In the genomic region with DNA sequence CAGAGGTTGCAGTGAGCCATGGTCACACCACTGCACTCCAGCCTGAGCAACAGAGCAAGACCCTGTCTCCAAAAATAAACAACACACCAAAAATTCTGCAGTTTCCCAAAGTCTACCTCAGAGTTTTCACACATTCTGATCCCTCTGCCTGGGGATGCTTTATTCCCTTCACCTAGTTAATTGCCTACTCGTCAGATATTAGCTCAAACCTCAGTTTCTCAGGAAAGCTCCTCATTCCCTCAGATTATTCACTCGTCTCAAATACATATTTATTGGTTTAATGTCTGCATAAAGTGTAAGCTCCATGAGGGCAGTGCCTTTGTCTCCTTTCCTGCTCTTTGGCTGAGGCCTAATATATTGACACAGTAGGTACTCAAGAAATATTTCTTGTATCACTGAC, we compare ENCODE assay signal across 19 cellular contexts. TPM values are rescaled to one million over a fixed set of nuclear protein-coding genes. Genes with fewer than 3 reads are reported as not detected.
DNase-seq lines count a peak whose midpoint lies in the region; ATAC-seq, FAIRE-seq and TF ChIP-seq lines count a peak whose summit lies in the region.
"Had no signal": no experiment of that assay in that cellular context is flagged by ENCODE, and none has a peak within 500 bp of the region (broad histone marks: within the 10 kb centered on the region; RNA-seq: fewer than 3 reads in every experiment).

No MANE protein-coding gene starts in this region.

- 94% methylated on average over 2 of the region's 2 CpGs for WGBS in K562 (ENCODE audit: insufficient coverage, low coverage, missing lambda C conversion rate)

- no peak for ATAC-seq in activated naive CD8-positive, alpha-beta T cell treated with anti-CD3 and anti-CD28 coated beads, Interleukin-2, amount 50 U/mL, for 24 hours
- ATAC-seq in K562, result no peak
- no peak for ATAC-seq in naive thymus-derived CD8-positive, alpha-beta T cell
- ATAC-seq: GM23338 had no signal

- peaks cover 18% of the 10 kb centered on the region for H4K20me1 ChIP-seq in K562 (replicated peaks; ENCODE audit: control insufficient read depth, insufficient read depth, low read length)
- H4K20me1 ChIP-seq in osteoblast (ENCODE audit: insufficient read depth, low read length), result peaks cover 18% of the 10 kb centered on the region

- intact Hi-C loops in K562 (cut with micrococcal nuclease), result no loop called here

- H3K79me2 ChIP-seq in K562 (ENCODE audit: control insufficient read depth, insufficient read depth, low read length), result peaks cover 29% of the 10 kb centered on the region
- peaks cover 28% of the 10 kb centered on the region for H3K79me2 ChIP-seq in osteoblast (ENCODE audit: insufficient read depth, low read length)

- TF ChIP-seq CTCF in HEK293 (tag by site-specific recombination; IDR thresholded peaks at IDR 0.05) (no peak), K562 (IDR thresholded peaks at IDR 0.05 in 2 of 3, conservative IDR thresholded peaks at IDR 0.05 in 1 of 3; ENCODE audit: insufficient read depth in 2 of 3, low read depth in 1 of 3, low read length in 3 of 3) (no peak), osteoblast (IDR thresholded peaks at IDR 0.05; ENCODE audit: extremely low read depth, low read depth, low read length) (no peak)

- in situ Hi-C loops in K562 (cut with MboI), result no loop called here

- no peaks in the 10 kb centered on the region for H3K9me3 Mint-ChIP-seq in activated naive CD8-positive, alpha-beta T cell (ENCODE audit: low read depth)
- H3K9me3 Mint-ChIP-seq in activated naive CD8-positive, alpha-beta T cell treated with anti-CD3 and anti-CD28 coated beads, Interleukin-2, amount 50 U/mL, for 24 hours, result no peaks in the 10 kb centered on the region
- H3K9me3 Mint-ChIP-seq in naive thymus-derived CD8-positive, alpha-beta T cell, result no peaks in the 10 kb centered on the region
- H3K9me3 Mint-ChIP-seq: CD8-positive, alpha-beta memory T cell had no signal

- POLR2A ChIA-PET in HEK293 (lab: Yijun Ruan, JAX), result interaction anchor here (0.6 kb wide), 2 partner anchors 17 to 113 kb away, joined by 3 read pairs; a partner anchor contains a TSS
- POLR2A ChIA-PET in K562 (lab: Yijun Ruan, JAX), result no interaction called here
- POLR2A ChIA-PET in naive thymus-derived CD8-positive, alpha-beta T cell (lab: Charles Lee), result interaction anchor here (0.5 to 8.6 kb wide), 4 partner anchors 50 to 1358 kb away, joined by 3 to 126 read pairs (median 6); a partner anchor contains a TSS

- H3K4me3 ChIP-seq in HEK293 (ENCODE audit: low read depth, low read length) (no peak overlapping the region), K562 (no peak overlapping the region), osteoblast (ENCODE audit: insufficient read depth, low read length) (no peak overlapping the region)
- H3K4me3 ChIP-seq: GM23338, HAP-1 had no signal

- BruUV-seq in K562 (replicated peaks; lab: Mats Ljungman, UMichigan), result no TSS peak

- H2AFZ ChIP-seq in K562 (ENCODE audit: low read depth, low read length), result no peak overlapping the region
- no peak overlapping the region for H2AFZ ChIP-seq in osteoblast (ENCODE audit: low read length)
- H2AFZ ChIP-seq: GM23338 had no signal

- no peak for TF ChIP-seq RAD21 in K562 (CRISPR knock-in tag; conservative IDR thresholded peaks at IDR 0.05 in 1 of 2, IDR thresholded peaks at IDR 0.05 in 1 of 2)

- CTCF ChIA-PET in HEK293 (lab: Yijun Ruan, JAX), result no interaction called here
- CTCF ChIA-PET in K562 (lab: Yijun Ruan, JAX; ENCODE audit: low intra/inter-chr PET ratio), result no interaction called here

- peaks cover 9 to 12% of the 10 kb centered on the region in 2 experiments; a peak in 2 of 3 replicates for H3K36me3 ChIP-seq in HEK293 (ENCODE audit: control insufficient read depth in 2 of 2, insufficient read depth in 1 of 2, low read length in 2 of 2)
- peaks cover 14% of the 10 kb centered on the region for H3K36me3 ChIP-seq in K562 (ENCODE audit: control insufficient read depth, insufficient read depth, low read length)
- no peaks in the 10 kb centered on the region for H3K36me3 ChIP-seq in osteoblast (ENCODE audit: insufficient read depth, low read length)

- no peak overlapping the region for H3K4me2 ChIP-seq in K562 (ENCODE audit: insufficient read depth, low read length)
- no peak overlapping the region for H3K4me2 ChIP-seq in osteoblast (ENCODE audit: insufficient read depth, low read length)
- H3K4me2 ChIP-seq: GM23338 had no signal

- H3K9me1 ChIP-seq in K562 (ENCODE audit: control insufficient read depth, insufficient read depth, low read length), result no peaks in the 10 kb centered on the region

- TF ChIP-seq EP300 in K562 (IDR thresholded peaks at IDR 0.05; ENCODE audit: low read length), result no peak

- no peaks in the 10 kb centered on the region for H3K27me3 Mint-ChIP-seq in activated naive CD8-positive, alpha-beta T cell
- H3K27me3 Mint-ChIP-seq in activated naive CD8-positive, alpha-beta T cell treated with anti-CD3 and anti-CD28 coated beads, Interleukin-2, amount 50 U/mL, for 24 hours, result no peaks in the 10 kb centered on the region
- H3K27me3 Mint-ChIP-seq in naive thymus-derived CD8-positive, alpha-beta T cell, result no peaks in the 10 kb centered on the region

- H3K4me3 Mint-ChIP-seq in activated naive CD8-positive, alpha-beta T cell, result peak overlapping the region; percentile 10
- H3K4me3 Mint-ChIP-seq in activated naive CD8-positive, alpha-beta T cell treated with anti-CD3 and anti-CD28 coated beads, Interleukin-2, amount 50 U/mL, for 24 hours, result no peak overlapping the region
- H3K4me3 Mint-ChIP-seq in naive thymus-derived CD8-positive, alpha-beta T cell, result no peak overlapping the region
- H3K4me3 Mint-ChIP-seq: GM23338 had no signal

- H3K27ac Mint-ChIP-seq in activated naive CD8-positive, alpha-beta T cell, result no peak overlapping the region
- no peak overlapping the region for H3K27ac Mint-ChIP-seq in activated naive CD8-positive, alpha-beta T cell treated with anti-CD3 and anti-CD28 coated beads, Interleukin-2, amount 50 U/mL, for 24 hours
- no peak overlapping the region for H3K27ac Mint-ChIP-seq in naive thymus-derived CD8-positive, alpha-beta T cell
- H3K27ac Mint-ChIP-seq: GM23338 had no signal

- H3K9ac ChIP-seq in K562 (ENCODE audit: insufficient read depth in 1 of 2, low read depth in 2 of 2, low read length in 2 of 2), result no peak overlapping the region

- H3K27ac ChIP-seq in HEK293 (ENCODE audit: extremely low read depth, low read depth, low read length) (no peak overlapping the region), K562 (ENCODE audit: extremely low read depth, low read depth, low read length) (no peak overlapping the region), osteoblast (ENCODE audit: low read depth, low read length) (no peak overlapping the region)

- peaks cover 6% of the 10 kb centered on the region for H3K36me3 Mint-ChIP-seq in activated naive CD8-positive, alpha-beta T cell
- H3K36me3 Mint-ChIP-seq in activated naive CD8-positive, alpha-beta T cell treated with anti-CD3 and anti-CD28 coated beads, Interleukin-2, amount 50 U/mL, for 24 hours (ENCODE audit: low read depth), result peaks cover 39% of the 10 kb centered on the region
- H3K36me3 Mint-ChIP-seq in naive thymus-derived CD8-positive, alpha-beta T cell, result peaks cover 0 to 12% (median 0%) of the 10 kb centered on the region in 3 donors

- peaks cover 4% of the 10 kb centered on the region; the same call in 1 of the 2 replicates for H3K4me1 ChIP-seq in HEK293 (ENCODE audit: control insufficient read depth, insufficient read depth, low read length)
- peaks cover 3 to 9% of the 10 kb centered on the region in 2 experiments; a peak in 2 of 5 replicates for H3K4me1 ChIP-seq in K562 (replicated peaks in 1 of 2; ENCODE audit: control insufficient read depth in 2 of 2, insufficient read depth in 2 of 2, low read length in 2 of 2)
- H3K4me1 ChIP-seq in osteoblast (ENCODE audit: insufficient read depth, low read length), result peaks cover 10% of the 10 kb centered on the region

- DNase-seq in activated naive CD8-positive, alpha-beta T cell treated with anti-CD3 and anti-CD28 coated beads, Interleukin-2, amount 50 U/mL, for 24 hours, result no peak
- DNase-seq in K562 (ENCODE audit: extremely low read depth in 1 of 4, low spot score in 3 of 4) (no peak), osteoblast (ENCODE audit: insufficient read length, low spot score, missing footprints) (peak; percentile 19), NCI-H1694 treated with DMSO at 0.1 percent for 48 hours (lab: John Stamatoyannopoulos, UW) (no peak), H54 (ENCODE audit: insufficient read length, low spot score) (no peak)
- no peak for DNase-seq in naive thymus-derived CD8-positive, alpha-beta T cell
- DNase-seq: 8988T; C1 segment of cervical spinal cord; CD8-positive, alpha-beta memory T cell; DMS 273 treated with DMSO at 0.1 percent for 48 hours; DMS79 treated with DMSO at 0.1 percent for 48 hours; GF-D8 had no signal

- H3K27me3 ChIP-seq in K562 (ENCODE audit: control insufficient read depth in 2 of 2, insufficient read depth in 2 of 2, low read length in 2 of 2), result no peaks in the 10 kb centered on the region
- H3K27me3 ChIP-seq in osteoblast (ENCODE audit: insufficient read depth, low read length), result no peaks in the 10 kb centered on the region

- TF ChIP-seq POLR2A in K562 (conservative IDR thresholded peaks at IDR 0.05), result no peak
- no peak for TF ChIP-seq POLR2A in H54 (IDR thresholded peaks at IDR 0.05; ENCODE audit: low read depth, low read length)

- FAIRE-seq in K562 (lab: Jason Lieb, UNC) (no peak), H54 (lab: Jason Lieb, UNC) (no peak)
- FAIRE-seq: D721Med, GM12891, GM18507 had no signal

- H3K9me3 ChIP-seq in HEK293 (ENCODE audit: control insufficient read depth, insufficient read depth, low read depth, low read length) (no peaks in the 10 kb centered on the region), K562 (replicated peaks; ENCODE audit: control insufficient read depth, insufficient read depth, low read depth, low read length) (no peaks in the 10 kb centered on the region), osteoblast (ENCODE audit: low read depth, low read length) (no peaks in the 10 kb centered on the region)
- H3K9me3 ChIP-seq: HAP-1 had no signal

- H3K4me1 Mint-ChIP-seq in activated naive CD8-positive, alpha-beta T cell (ENCODE audit: low read depth), result peaks cover 10% of the 10 kb centered on the region
- peaks cover 17% of the 10 kb centered on the region for H3K4me1 Mint-ChIP-seq in activated naive CD8-positive, alpha-beta T cell treated with anti-CD3 and anti-CD28 coated beads, Interleukin-2, amount 50 U/mL, for 24 hours
- peaks cover 8 to 22% (median 13%) of the 10 kb centered on the region in 4 donors for H3K4me1 Mint-ChIP-seq in naive thymus-derived CD8-positive, alpha-beta T cell

RNA-seq across cellular contexts. Expression of a gene that starts 2.5 kb away (rescaled TPM):
- 196 and 552 TPM in 2 replicates for total RNA-seq in K562 (2011; cell fraction: chromatin; rRNA removed; ENCODE audit: low replicate concordance)
- 73.5 and 120 TPM in 2 replicates for total RNA-seq in K562 (2011; cell fraction: nucleolus; rRNA removed)
- 284 and 429 TPM in 2 replicates for total RNA-seq in K562 (2011; cell fraction: nucleoplasm; rRNA removed)
- 112 and 234 TPM in 2 replicates for total RNA-seq in K562 (2014; rRNA removed)
- total RNA-seq in K562 (2014; rRNA removed; fragmentation: Illumina TruSeq; extraction: Trizol), result 425 and 528 TPM in 2 replicates
- total RNA-seq in K562 (2015; rRNA removed; fragmentation: Illumina TruSeq; extraction: Trizol), result 378 and 402 TPM in 2 replicates
- 179 and 209 TPM in 2 replicates for total RNA-seq in K562 (2021)
- polyA plus RNA-seq in K562 (2011; rRNA removed), result 194 and 263 TPM in 2 replicates
- 69.5 and 129 TPM in 2 replicates for polyA plus RNA-seq in K562 (2011; cell fraction: cytosol; rRNA removed)
- 124 and 148 TPM in 2 replicates for polyA plus RNA-seq in K562 (2011; cell fraction: nucleus; rRNA removed)
- polyA plus RNA-seq in K562 (2012), result 190 and 210 TPM in 2 replicates
- 232 and 298 TPM in 2 replicates for polyA plus RNA-seq in K562 (2014; fragmentation: Illumina TruSeq; extraction: Trizol)
- polyA plus RNA-seq in K562 (2014; fragmentation: Nextera tagmentation; extraction: Ambion mirVana), result 100 to 1,000 TPM; 150 to 299 TPM
- 205 and 218 TPM in 2 replicates for polyA plus RNA-seq in K562 (2014; rRNA removed)
- 405 and 437 TPM in 2 replicates for polyA minus RNA-seq in K562 (2011; rRNA and poly(A)+ RNA removed)
- 193 and 262 TPM in 2 replicates for polyA minus RNA-seq in K562 (2011; cell fraction: cytosol; rRNA and poly(A)+ RNA removed)
- polyA minus RNA-seq in K562 (2011; cell fraction: nucleus; rRNA and poly(A)+ RNA removed), result 99.6 and 227 TPM in 2 replicates
- total RNA-seq in osteoblast, result 263 and 284 TPM in 2 replicates
- total RNA-seq in naive thymus-derived CD8-positive, alpha-beta T cell, result 100 to 1,000 TPM; 259 to 272 TPM
- 100 to 1,000 TPM; 323 to 351 (median 327) TPM for polyA plus RNA-seq in naive thymus-derived CD8-positive, alpha-beta T cell

RNA-seq across cellular contexts. Expression of a gene that starts 50.6 kb away (rescaled TPM):
- 45.9 and 94.2 TPM in 2 replicates for total RNA-seq in K562 (2011; cell fraction: chromatin; rRNA removed; ENCODE audit: low replicate concordance)
- total RNA-seq in K562 (2011; cell fraction: nucleolus; rRNA removed), result 26.8 and 27.1 TPM in 2 replicates
- 49.4 and 71.2 TPM in 2 replicates for total RNA-seq in K562 (2011; cell fraction: nucleoplasm; rRNA removed)
- total RNA-seq in K562 (2014; rRNA removed), result 84.5 and 89.3 TPM in 2 replicates
- 96.6 and 114 TPM in 2 replicates for total RNA-seq in K562 (2014; rRNA removed; fragmentation: Illumina TruSeq; extraction: Trizol)
- 67.0 and 78.3 TPM in 2 replicates for total RNA-seq in K562 (2015; rRNA removed; fragmentation: Illumina TruSeq; extraction: Trizol)
- total RNA-seq in K562 (2021), result 100 and 108 TPM in 2 replicates
- 148 and 173 TPM in 2 replicates for polyA plus RNA-seq in K562 (2011; rRNA removed)
- polyA plus RNA-seq in K562 (2011; cell fraction: cytosol; rRNA removed), result 36.9 and 70.8 TPM in 2 replicates
- polyA plus RNA-seq in K562 (2011; cell fraction: nucleus; rRNA removed), result 19.2 and 31.0 TPM in 2 replicates
- polyA plus RNA-seq in K562 (2012), result 115 and 142 TPM in 2 replicates
- 177 and 187 TPM in 2 replicates for polyA plus RNA-seq in K562 (2014; fragmentation: Illumina TruSeq; extraction: Trizol)
- polyA plus RNA-seq in K562 (2014; fragmentation: Nextera tagmentation; extraction: Ambion mirVana), result 100 to 1,000 TPM; 152 to 180 TPM
- polyA plus RNA-seq in K562 (2014; rRNA removed), result 114 and 128 TPM in 2 replicates
- polyA minus RNA-seq in K562 (2011; rRNA and poly(A)+ RNA removed), result 101 and 135 TPM in 2 replicates
- 59.9 and 67.9 TPM in 2 replicates for polyA minus RNA-seq in K562 (2011; cell fraction: cytosol; rRNA and poly(A)+ RNA removed)
- polyA minus RNA-seq in K562 (2011; cell fraction: nucleus; rRNA and poly(A)+ RNA removed), result 12.5 and 26.5 TPM in 2 replicates
- 42.4 and 47.8 TPM in 2 replicates for total RNA-seq in osteoblast
- 100 to 1,000 TPM; 129 to 150 TPM for total RNA-seq in naive thymus-derived CD8-positive, alpha-beta T cell
- 100 to 1,000 TPM; 359 to 455 (median 406) TPM for polyA plus RNA-seq in naive thymus-derived CD8-positive, alpha-beta T cell
